ENCODE assay signal across 18 cellular contexts in genomic region chr2:170163666-170164065, GRCh38. TPM values are rescaled to one million over a fixed set of nuclear protein-coding genes. Genes with fewer than 3 reads are reported as not detected.
DNase-seq lines count a peak whose midpoint lies in the region; TF ChIP-seq lines count a peak whose summit lies in the region.
"Had no signal": no experiment of that assay in that cellular context is flagged by ENCODE, and none has a peak within 500 bp of the region (broad histone marks: within the 10 kb centered on the region; RNA-seq: fewer than 3 reads in every experiment).

No MANE protein-coding gene starts in this region.

- peaks cover 22 to 48% of the 10 kb centered on the region in 2 donors for H3K4me1 ChIP-seq in thyroid gland

- H3K9me3 Mint-ChIP-seq in activated CD4-positive, alpha-beta T cell treated with anti-CD3 and anti-CD28 coated beads, Interleukin-2, amount 10 ng/mL, durations not matched to agents 24 days and 14 days = no peaks in the 10 kb centered on the region
- H3K9me3 Mint-ChIP-seq in glutamatergic neuron (ENCODE audit: unreplicated experiment) = no peaks in the 10 kb centered on the region

- H3K4me3 Mint-ChIP-seq in activated CD4-positive, alpha-beta T cell treated with anti-CD3 and anti-CD28 coated beads, Interleukin-2, amount 10 ng/mL, durations not matched to agents 24 days and 14 days = no peak overlapping the region
- H3K4me3 Mint-ChIP-seq in glutamatergic neuron (ENCODE audit: unreplicated experiment) = no peak overlapping the region
- H3K4me3 Mint-ChIP-seq: B cell; CD4-positive, CD25-positive, alpha-beta regulatory T cell had no signal

- TF ChIP-seq POLR2A in thyroid gland (IDR thresholded peaks at IDR 0.05) = no peak

- H3K27ac ChIP-seq in thyroid gland = peak overlapping the region; percentile 35 to 71 (median 63)
- H3K27ac ChIP-seq: HL-60 had no signal

- no peaks in the 10 kb centered on the region for H3K36me3 Mint-ChIP-seq in activated CD4-positive, alpha-beta T cell treated with anti-CD3 and anti-CD28 coated beads, Interleukin-2, amount 10 ng/mL, durations not matched to agents 24 days and 14 days (ENCODE audit: low read depth)
- H3K36me3 Mint-ChIP-seq in glutamatergic neuron (ENCODE audit: unreplicated experiment) = no peaks in the 10 kb centered on the region
- H3K36me3 Mint-ChIP-seq: CD4-positive, CD25-positive, alpha-beta regulatory T cell had no signal

- H3K4me1 Mint-ChIP-seq in activated CD4-positive, alpha-beta T cell treated with anti-CD3 and anti-CD28 coated beads, Interleukin-2, amount 10 ng/mL, durations not matched to agents 24 days and 14 days = no peaks in the 10 kb centered on the region
- H3K4me1 Mint-ChIP-seq in glutamatergic neuron (ENCODE audit: low read depth, unreplicated experiment) = no peaks in the 10 kb centered on the region
- H3K4me1 Mint-ChIP-seq: B cell; CD4-positive, CD25-positive, alpha-beta regulatory T cell had no signal

- no peak overlapping the region for H3K27ac Mint-ChIP-seq in activated CD4-positive, alpha-beta T cell treated with anti-CD3 and anti-CD28 coated beads, Interleukin-2, amount 10 ng/mL, durations not matched to agents 24 days and 14 days
- no peak overlapping the region for H3K27ac Mint-ChIP-seq in glutamatergic neuron (ENCODE audit: unreplicated experiment)
- H3K27ac Mint-ChIP-seq: B cell; CD4-positive, CD25-positive, alpha-beta regulatory T cell had no signal

- no peaks in the 10 kb centered on the region for H3K36me3 ChIP-seq in thyroid gland
- H3K36me3 ChIP-seq: HAP-1 had no signal

- TF ChIP-seq CTCF in thyroid gland (IDR thresholded peaks at IDR 0.05) = no peak
- no peak for TF ChIP-seq CTCF in glutamatergic neuron (IDR thresholded peaks at IDR 0.05; ENCODE audit: partially characterized antibody, unreplicated experiment)

- intact Hi-C loops in activated CD4-positive, alpha-beta T cell treated with anti-CD3 and anti-CD28 coated beads, Interleukin-2, amount 10 ng/mL, durations not matched to agents 24 days and 14 days (cut with micrococcal nuclease) = no loop called here
- intact Hi-C loops in thyroid gland (cut with DNase I) = no loop called here

- H3K27me3 Mint-ChIP-seq in activated CD4-positive, alpha-beta T cell treated with anti-CD3 and anti-CD28 coated beads, Interleukin-2, amount 10 ng/mL, durations not matched to agents 24 days and 14 days = peaks cover 6% of the 10 kb centered on the region
- H3K27me3 Mint-ChIP-seq in glutamatergic neuron (ENCODE audit: unreplicated experiment) = no peaks in the 10 kb centered on the region

- H3K27me3 ChIP-seq in thyroid gland = no peaks in the 10 kb centered on the region

- DNase-seq in activated CD4-positive, alpha-beta T cell treated with anti-CD3 and anti-CD28 coated beads, Interleukin-2, amount 10 ng/mL, durations not matched to agents 24 days and 14 days = peak; percentile 43
- DNase-seq in activated CD4-positive, alpha-beta T cell treated with anti-CD3 and anti-CD28 coated beads, Interleukin-2, amount 50 U/mL, for 48 hours = no peak
- DNase-seq in MV-4-11 (lab: John Stamatoyannopoulos, UW) = peak; percentile 65
- DNase-seq in amniotic epithelial cell (ENCODE audit: low read depth) = peak; percentile 29
- no peak for DNase-seq in thyroid gland
- DNase-seq in medulla oblongata (ENCODE audit: extremely low spot score) = no peak
- no peak for DNase-seq in GM03348 (ENCODE audit: low spot score)
- DNase-seq in glutamatergic neuron = no peak
- DNase-seq: CD4-positive, CD25-positive, alpha-beta regulatory T cell; NCI-H187 treated with DMSO at 0.1 percent for 48 hours; NCI-H2171; NCI-H510A treated with DMSO at 0.1 percent for 48 hours; SHP77 treated with DMSO at 0.1 percent for 48 hours; SW 1271 had no signal

- H3K9me3 ChIP-seq in thyroid gland = no peaks in the 10 kb centered on the region
- H3K9me3 ChIP-seq: HAP-1 had no signal

- WGBS in thyroid gland, 2 donors = 89 to 95% methylated on average over 1 of the region's 1 CpG

- H3K4me3 ChIP-seq in thyroid gland (replicated peaks in 1 of 3) = no peak overlapping the region
- H3K4me3 ChIP-seq: HAP-1 had no signal

RNA-seq across cellular contexts. Expression of gene MYO3B, which starts 14.3 kb away (rescaled TPM):
- total RNA-seq in activated CD4-positive, alpha-beta T cell treated with anti-CD3 and anti-CD28 coated beads, Interleukin-2, amount 10 ng/mL, durations not matched to agents 24 days and 14 days = 0.95 and 1.5 TPM in 2 replicates
- total RNA-seq in thyroid gland (1 to 10 TPM; 6.0 to 7.4 (median 7.2) TPM), glutamatergic neuron (ENCODE audit: unreplicated experiment) (0.22 TPM)
- total RNA-seq: B cell; CD4-positive, CD25-positive, alpha-beta regulatory T cell; OCI-LY7 had no signal

Comparison
In these comparisons a context has a peak if more than half of its experiments do, and no peak if none do; other contexts are left out.
1. DNase-seq: peak in activated CD4-positive, alpha-beta T cell treated with anti-CD3 and anti-CD28 coated beads, Interleukin-2, amount 10 ng/mL, durations not matched to agents 24 days and 14 days (single experiment), MV-4-11 (single experiment) and amniotic epithelial cell (single experiment); none in activated CD4-positive, alpha-beta T cell treated with anti-CD3 and anti-CD28 coated beads, Interleukin-2, amount 50 U/mL, for 48 hours (0 of 2), thyroid gland (0 of 2), medulla oblongata (single experiment), GM03348 (single experiment) and glutamatergic neuron (single experiment).